Comparison of ENCODE assay signal across 14 cellular contexts in genomic region chr6:50236164-50236563, GRCh38.
"Had no signal": no experiment of that assay in that cellular context is flagged by ENCODE, and none has a peak within 500 bp of the region (broad histone marks: within the 10 kb centered on the region; RNA-seq: fewer than 3 reads in every experiment).

No MANE protein-coding gene starts in this region.

- H3K4me3 ChIP-seq: esophagus squamous epithelium, hepatocyte, suprapubic skin, thyroid gland, uterus had no signal

- H3K4me2 ChIP-seq: hepatocyte had no signal

- H3K4me1 ChIP-seq: esophagus squamous epithelium, suprapubic skin, thyroid gland, uterus had no signal

- ATAC-seq: effector memory CD8-positive, alpha-beta T cell; naive thymus-derived CD4-positive, alpha-beta T cell; stimulated activated naive CD8-positive, alpha-beta T cell treated with anti-CD3 and anti-CD28 coated beads, Interleukin-15, Interleukin-2, amounts not matched to agents 100 U/mL and 50 U/mL, for 24 hours had no signal

- H3K9me3 ChIP-seq: neutrophil, suprapubic skin, thyroid gland, uterus had no signal

- H3K27ac ChIP-seq: esophagus squamous epithelium, hepatocyte, neutrophil, suprapubic skin, thyroid gland, uterus had no signal

- H3K79me2 ChIP-seq: hepatocyte had no signal

- H2AFZ ChIP-seq: hepatocyte had no signal

- DNase-seq: effector memory CD8-positive, alpha-beta T cell; esophagus squamous epithelium; foreskin fibroblast; head of caudate nucleus; naive thymus-derived CD4-positive, alpha-beta T cell; nephron progenitor cell; small intestine; stimulated activated CD4-positive, alpha-beta T cell treated with anti-CD3 and anti-CD28 coated beads, Interleukin-12 subunit alpha, Interleukin-12 subunit beta, amount 100 ng/mL, for 4 hours; stimulated activated naive CD8-positive, alpha-beta T cell treated with anti-CD3 and anti-CD28 coated beads, Interleukin-15, Interleukin-2, amounts not matched to agents 100 U/mL and 50 U/mL, for 24 hours; thyroid gland; uterus had no signal

- H3K36me3 ChIP-seq: esophagus squamous epithelium, neutrophil, suprapubic skin, thyroid gland, uterus had no signal

- H3K27me3 ChIP-seq: esophagus squamous epithelium, hepatocyte, neutrophil, suprapubic skin, thyroid gland, uterus had no signal
